16 cellular contexts compared by ENCODE assay signal in genomic region chr3:195025881-195026200, GRCh38.
"Had no signal": no experiment of that assay in that cellular context is flagged by ENCODE, and none has a peak within 500 bp of the region (broad histone marks: within the 10 kb centered on the region; RNA-seq: fewer than 3 reads in every experiment).

No MANE protein-coding gene starts in this region.

- ATAC-seq: heart left ventricle; mucosa of descending colon; naive thymus-derived CD8-positive, alpha-beta T cell; sciatic nerve had no signal

- H3K4me3 ChIP-seq: colonic mucosa, heart left ventricle, mucosa of descending colon, skin epidermis, uterus had no signal

- H3K27me3 ChIP-seq: colonic mucosa, heart left ventricle, neutrophil, uterus had no signal

- H3K36me3 ChIP-seq: colonic mucosa, heart left ventricle, neutrophil, uterus had no signal

- H3K27ac ChIP-seq: colonic mucosa, heart left ventricle, neutrophil, skin epidermis, uterus had no signal

- H3K9me3 ChIP-seq: colonic mucosa, heart left ventricle, mucosa of descending colon, neutrophil, uterus had no signal

- H3K4me1 ChIP-seq: colonic mucosa, uterus had no signal

- DNase-seq: colonic mucosa; effector CD4-positive, alpha-beta T cell; erythroblast; heart left ventricle; hippocampal formation; kidney glomerular epithelial cell; mesendoderm; mucosa of descending colon; naive thymus-derived CD8-positive, alpha-beta T cell; stimulated activated CD4-positive, alpha-beta T cell treated with anti-CD3 and anti-CD28 coated beads, Interleukin-12 subunit alpha, Interleukin-12 subunit beta, amount 100 ng/mL, for 4 hours; stimulated activated naive CD4-positive, alpha-beta T cell; trophoblast cell; uterus had no signal
